Comparison of ENCODE assay signal across 8 cellular contexts in the genomic region with DNA sequence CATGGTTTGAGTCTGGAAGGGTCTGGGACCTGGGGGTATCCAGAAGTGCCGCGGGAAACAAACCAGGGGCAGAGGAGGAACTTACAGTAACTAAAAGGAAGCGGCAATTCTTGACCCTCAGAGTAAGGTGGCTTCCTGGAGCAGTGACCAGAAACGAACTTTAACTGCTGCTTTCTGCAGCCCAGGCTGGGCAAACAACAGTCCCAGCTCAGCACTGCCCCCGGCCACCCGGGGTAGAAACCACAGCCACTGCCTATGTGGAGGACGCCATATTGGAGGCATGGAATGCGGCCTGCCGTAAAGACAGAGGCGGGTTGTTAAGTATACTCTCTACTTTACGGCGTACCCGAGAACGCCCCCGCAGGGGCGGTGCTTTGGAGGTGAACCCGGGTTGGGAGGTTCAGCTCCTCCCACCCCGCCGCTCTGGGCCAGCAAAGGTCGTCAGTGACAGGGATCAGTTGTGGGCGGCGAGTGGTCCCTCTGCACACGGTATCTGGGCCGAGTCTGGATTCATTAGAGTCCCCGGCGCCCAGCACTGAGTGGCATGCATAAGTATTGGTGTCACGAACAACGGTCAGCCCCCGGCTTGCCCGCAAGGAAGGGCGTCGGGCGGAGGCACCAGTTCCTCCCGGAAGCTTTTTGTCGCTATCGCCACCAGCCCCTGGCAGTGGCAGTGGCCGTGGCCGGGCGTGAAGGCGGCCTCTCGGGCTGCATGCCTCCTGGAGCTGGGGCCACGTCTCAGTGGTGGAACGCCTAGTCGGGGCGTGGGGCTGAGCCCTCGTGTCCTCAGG. TPM values are rescaled to one million over a fixed set of nuclear protein-coding genes. Genes with fewer than 3 reads are reported as not detected.
DNase-seq lines count a peak whose midpoint lies in the region; ATAC-seq and TF ChIP-seq lines count a peak whose summit lies in the region.

Gene PDSS2, minus strand, starts transcription at position 282 of the 791 bp plus-strand sequence. Its CDS starts 279 bp downstream, at position 3.

- peak within 1 kb of the TSS; percentile 97 for H3K4me3 ChIP-seq in LNCaP clone FGC (ENCODE audit: low read depth, low read length)

- H3K27me3 Mint-ChIP-seq in activated T-helper 17 cell treated with anti-CD3 and anti-CD28 coated beads, Interleukin-2, amount 50 U/mL, for 72 hours = no peaks in the 10 kb centered on the region
- H3K27me3 Mint-ChIP-seq in natural killer cell (ENCODE audit: low read depth in 2 of 2) = no peaks in the 10 kb centered on the region

- H3K27ac Mint-ChIP-seq in activated T-helper 17 cell treated with anti-CD3 and anti-CD28 coated beads, Interleukin-2, amount 50 U/mL, for 72 hours = peak within 1 kb of the TSS; percentile 98
- H3K27ac Mint-ChIP-seq in natural killer cell = peak within 1 kb of the TSS; percentile 91 to 97

- H3K9me3 Mint-ChIP-seq in activated T-helper 17 cell treated with anti-CD3 and anti-CD28 coated beads, Interleukin-2, amount 50 U/mL, for 72 hours = no peaks in the 10 kb centered on the region
- no peaks in the 10 kb centered on the region for H3K9me3 Mint-ChIP-seq in natural killer cell

- H3K27ac ChIP-seq in RWPE1 = peak within 1 kb of the TSS; percentile 80

- TF ChIP-seq CTCF in LNCaP clone FGC (IDR thresholded peaks at IDR 0.05; ENCODE audit: control insufficient read depth, extremely low read depth, insufficient read depth) (peak; percentile 64), RWPE1 (conservative IDR thresholded peaks at IDR 0.05; ENCODE audit: low read depth) (peak; percentile 58), natural killer cell (IDR thresholded peaks at IDR 0.05) (peak; percentile 26)

- peak within 1 kb of the TSS; percentile 99 for H3K4me3 Mint-ChIP-seq in activated T-helper 17 cell treated with anti-CD3 and anti-CD28 coated beads, Interleukin-2, amount 50 U/mL, for 72 hours
- H3K4me3 Mint-ChIP-seq in natural killer cell = peak within 1 kb of the TSS; percentile 91

- no peaks in the 10 kb centered on the region for H3K36me3 Mint-ChIP-seq in activated T-helper 17 cell treated with anti-CD3 and anti-CD28 coated beads, Interleukin-2, amount 50 U/mL, for 72 hours (ENCODE audit: low read depth)
- H3K36me3 Mint-ChIP-seq in natural killer cell = no peaks in the 10 kb centered on the region

- DNase-seq in ELR (ENCODE audit: low read depth) (peak; percentile 99), H4 (ENCODE audit: low spot score) (peak; percentile 89), LNCaP clone FGC (ENCODE audit: low read depth) (peak; percentile 94), RWPE1 (ENCODE audit: low spot score) (peak; percentile 97), fibroblast of peridontal ligament (ENCODE audit: extremely low read depth) (peak; percentile 94), natural killer cell (peak; percentile 96)
- DNase-seq in stimulated activated naive CD4-positive, alpha-beta T cell treated with Interleukin-2 at 50 U/mL for 16 hours (lab: John Stamatoyannopoulos, UW) = peak; percentile 98

- peaks cover 7% of the 10 kb centered on the region for H3K4me1 Mint-ChIP-seq in activated T-helper 17 cell treated with anti-CD3 and anti-CD28 coated beads, Interleukin-2, amount 50 U/mL, for 72 hours
- peaks cover 19 to 21% of the 10 kb centered on the region in 2 donors for H3K4me1 Mint-ChIP-seq in natural killer cell

- peak; percentile 97 for ATAC-seq in activated T-helper 17 cell treated with anti-CD3 and anti-CD28 coated beads, Interleukin-2, amount 50 U/mL, for 72 hours (replicated peaks)
- ATAC-seq in natural killer cell = peak; percentile 96 to 100 (median 97)

- CTCF ChIA-PET in RWPE1 (lab: Yijun Ruan, JAX) = interaction anchor here (0.6 to 1.9 kb wide), 7 partner anchors 28 to 353 kb away, joined by 3 to 7 read pairs (median 3); no protein-coding TSS in a partner anchor

- intact Hi-C loops in natural killer cell (cut with micrococcal nuclease) = loop anchor here (1.0 to 10.0 kb wide), 2 partner anchors 365 to 435 kb away; partner anchors contain the start of genes MTRES1 and SCML4

- POLR2A ChIA-PET in RWPE1 (lab: Yijun Ruan, JAX; ENCODE audit: low non-redundant PET) = interaction anchor here (0.6 to 1.1 kb wide), 4 partner anchors 10 to 328 kb away, joined by 3 to 5 read pairs (median 3); no protein-coding TSS in a partner anchor

RNA-seq across cellular contexts. Expression of gene PDSS2, which starts in this region (rescaled TPM):
- 5.4 and 11.1 TPM in 2 replicates for total RNA-seq in H4 (2014; rRNA removed; shearing (Covaris generic))
- total RNA-seq in activated T-helper 17 cell treated with anti-CD3 and anti-CD28 coated beads, Interleukin-2, amount 50 U/mL, for 72 hours = 10 to 100 TPM; 10.4 to 13.6 TPM
- total RNA-seq in natural killer cell = 10 to 100 TPM; 11.2 to 15.5 (median 14.2) TPM

Comparison
In these comparisons a context has a peak if more than half of its experiments do, and no peak if none do; other contexts are left out.
1. Peak in every context shown above with its lines: DNase-seq, ATAC-seq, H3K4me3 ChIP-seq and H3K27ac ChIP-seq.